ENCODE assay signal across 1 cellular context in the genomic region with DNA sequence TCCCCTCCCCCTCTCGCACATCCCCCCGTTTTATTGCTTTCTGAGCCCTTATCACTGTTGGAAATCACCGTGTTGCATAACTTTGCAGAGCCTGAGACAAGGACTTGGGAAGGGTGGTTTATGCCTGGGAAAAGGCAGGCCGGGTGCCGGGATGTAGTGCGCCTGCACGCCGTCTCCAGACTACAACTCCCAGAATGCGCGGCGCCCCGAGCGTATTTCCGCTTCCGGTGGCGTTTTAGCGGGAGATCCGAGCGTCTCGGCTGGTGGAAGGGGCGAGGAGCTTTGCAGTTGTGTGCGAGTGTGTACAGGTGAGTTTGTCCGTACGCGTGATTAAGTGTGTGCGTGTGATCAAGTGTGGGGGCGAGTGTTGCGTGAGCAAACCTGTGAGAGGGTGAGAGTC.
TF ChIP-seq lines count a peak whose summit lies in the region.

No MANE protein-coding gene starts in this region.

TF ChIP-seq in K562, 482 proteins besides CTCF, POLR2A, EP300 and RAD21 (continued from another document and continues in another):
- no peak for TF ChIP-seq CAMTA2 (CRISPR knock-in tag; conservative IDR thresholded peaks at IDR 0.05)
- TF ChIP-seq E2F6 (IDR thresholded peaks at IDR 0.05; ENCODE audit: borderline replicate concordance in 1 of 2, extremely low read depth in 1 of 2, insufficient read depth in 1 of 2, insufficient read length in 1 of 2, low read depth in 1 of 2, low read length in 1 of 2, poor library complexity in 1 of 2, severe bottlenecking in 1 of 2): peak in 1 of 2 experiments; percentile 16
- no peak for TF ChIP-seq ERF (CRISPR knock-in tag; IDR thresholded peaks at IDR 0.05)
- TF ChIP-seq CBX1 (IDR thresholded peaks at IDR 0.05; ENCODE audit: low read depth): 0 out of 2 replicates have a peak, but pooled peaks have one; percentile 34
- TF ChIP-seq, protein P1, sequence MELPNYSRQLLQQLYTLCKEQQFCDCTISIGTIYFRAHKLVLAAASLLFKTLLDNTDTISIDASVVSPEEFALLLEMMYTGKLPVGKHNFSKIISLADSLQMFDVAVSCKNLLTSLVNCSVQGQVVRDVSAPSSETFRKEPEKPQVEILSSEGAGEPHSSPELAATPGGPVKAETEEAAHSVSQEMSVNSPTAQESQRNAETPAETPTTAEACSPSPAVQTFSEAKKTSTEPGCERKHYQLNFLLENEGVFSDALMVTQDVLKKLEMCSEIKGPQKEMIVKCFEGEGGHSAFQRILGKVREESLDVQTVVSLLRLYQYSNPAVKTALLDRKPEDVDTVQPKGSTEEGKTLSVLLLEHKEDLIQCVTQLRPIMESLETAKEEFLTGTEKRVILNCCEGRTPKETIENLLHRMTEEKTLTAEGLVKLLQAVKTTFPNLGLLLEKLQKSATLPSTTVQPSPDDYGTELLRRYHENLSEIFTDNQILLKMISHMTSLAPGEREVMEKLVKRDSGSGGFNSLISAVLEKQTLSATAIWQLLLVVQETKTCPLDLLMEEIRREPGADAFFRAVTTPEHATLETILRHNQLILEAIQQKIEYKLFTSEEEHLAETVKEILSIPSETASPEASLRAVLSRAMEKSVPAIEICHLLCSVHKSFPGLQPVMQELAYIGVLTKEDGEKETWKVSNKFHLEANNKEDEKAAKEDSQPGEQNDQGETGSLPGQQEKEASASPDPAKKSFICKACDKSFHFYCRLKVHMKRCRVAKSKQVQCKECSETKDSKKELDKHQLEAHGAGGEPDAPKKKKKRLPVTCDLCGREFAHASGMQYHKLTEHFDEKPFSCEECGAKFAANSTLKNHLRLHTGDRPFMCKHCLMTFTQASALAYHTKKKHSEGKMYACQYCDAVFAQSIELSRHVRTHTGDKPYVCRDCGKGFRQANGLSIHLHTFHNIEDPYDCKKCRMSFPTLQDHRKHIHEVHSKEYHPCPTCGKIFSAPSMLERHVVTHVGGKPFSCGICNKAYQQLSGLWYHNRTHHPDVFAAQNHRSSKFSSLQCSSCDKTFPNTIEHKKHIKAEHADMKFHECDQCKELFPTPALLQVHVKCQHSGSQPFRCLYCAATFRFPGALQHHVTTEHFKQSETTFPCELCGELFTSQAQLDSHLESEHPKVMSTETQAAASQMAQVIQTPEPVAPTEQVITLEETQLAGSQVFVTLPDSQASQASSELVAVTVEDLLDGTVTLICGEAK (IDR thresholded peaks at IDR 0.05): peak; percentile 78
- TF ChIP-seq, protein P1 (CRISPR knock-in tag; IDR thresholded peaks at IDR 0.05): no peak
- TF ChIP-seq ZNF639 (CRISPR knock-in tag; conservative IDR thresholded peaks at IDR 0.05 in 1 of 2, IDR thresholded peaks at IDR 0.05 in 1 of 2): no peak
- no peak for TF ChIP-seq CTBP1 (IDR thresholded peaks at IDR 0.05; ENCODE audit: borderline replicate concordance)
- TF ChIP-seq AFF4 (CRISPR knock-in tag; IDR thresholded peaks at IDR 0.05): no peak
- peak; percentile 65 for TF ChIP-seq ZNF143 (CRISPR knock-in tag; IDR thresholded peaks at IDR 0.05)
- TF ChIP-seq BCL6 (CRISPR knock-in tag; IDR thresholded peaks at IDR 0.05): no peak
- TF ChIP-seq ZNF583 (CRISPR knock-in tag; IDR thresholded peaks at IDR 0.05): no peak
- TF ChIP-seq TARDBP (IDR thresholded peaks at IDR 0.05): no peak
- no peak for TF ChIP-seq ATF1 (CRISPR knock-in tag; IDR thresholded peaks at IDR 0.05)
- TF ChIP-seq ATF1 (tag; IDR thresholded peaks at IDR 0.05): peak; percentile 26; the same call in 1 of the 2 replicates
- no peak for TF ChIP-seq PTTG1 (tag; IDR thresholded peaks at IDR 0.05; ENCODE audit: low read depth)
- peak; percentile 46 for TF ChIP-seq GABPA (tag; conservative IDR thresholded peaks at IDR 0.05; ENCODE audit: low read depth)
- TF ChIP-seq, protein P2, sequence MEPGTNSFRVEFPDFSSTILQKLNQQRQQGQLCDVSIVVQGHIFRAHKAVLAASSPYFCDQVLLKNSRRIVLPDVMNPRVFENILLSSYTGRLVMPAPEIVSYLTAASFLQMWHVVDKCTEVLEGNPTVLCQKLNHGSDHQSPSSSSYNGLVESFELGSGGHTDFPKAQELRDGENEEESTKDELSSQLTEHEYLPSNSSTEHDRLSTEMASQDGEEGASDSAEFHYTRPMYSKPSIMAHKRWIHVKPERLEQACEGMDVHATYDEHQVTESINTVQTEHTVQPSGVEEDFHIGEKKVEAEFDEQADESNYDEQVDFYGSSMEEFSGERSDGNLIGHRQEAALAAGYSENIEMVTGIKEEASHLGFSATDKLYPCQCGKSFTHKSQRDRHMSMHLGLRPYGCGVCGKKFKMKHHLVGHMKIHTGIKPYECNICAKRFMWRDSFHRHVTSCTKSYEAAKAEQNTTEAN (CRISPR knock-in tag; IDR thresholded peaks at IDR 0.05): no peak
- TF ChIP-seq NEUROD1 (IDR thresholded peaks at IDR 0.05; ENCODE audit: borderline replicate concordance, low read depth, low read length, partially characterized antibody): no peak
- TF ChIP-seq ZNF407 (IDR thresholded peaks at IDR 0.05; ENCODE audit: low read depth): no peak
- no peak for TF ChIP-seq TCF7L2 (IDR thresholded peaks at IDR 0.05; ENCODE audit: low read depth, low read length)
- TF ChIP-seq STAT5A (IDR thresholded peaks at IDR 0.05; ENCODE audit: borderline replicate concordance, low read length): no peak
- no peak for TF ChIP-seq ZNF184 (CRISPR knock-in tag; IDR thresholded peaks at IDR 0.05)
- no peak for TF ChIP-seq SMAD1 (IDR thresholded peaks at IDR 0.05; ENCODE audit: low read depth, low read length, partially characterized antibody)
